In genomic region chr17:6444573-6445335, GRCh38 we compare ENCODE assay signal across 9 cellular contexts. TPM values are rescaled to one million over a fixed set of nuclear protein-coding genes. Genes with fewer than 3 reads are reported as not detected.
DNase-seq lines count a peak whose midpoint lies in the region; ATAC-seq, FAIRE-seq and TF ChIP-seq lines count a peak whose summit lies in the region.
"Had no signal": no experiment of that assay in that cellular context is flagged by ENCODE, and none has a peak within 500 bp of the region (broad histone marks: within the 10 kb centered on the region; RNA-seq: fewer than 3 reads in every experiment).

No MANE protein-coding gene starts in this region.

- peaks cover 25% of the 10 kb centered on the region for H3K4me1 Mint-ChIP-seq in activated naive CD4-positive, alpha-beta T cell treated with anti-CD3 and anti-CD28 coated beads, Interleukin-2, amount 10 ng/mL, durations not matched to agents 7 days and 5 days
- H3K4me1 Mint-ChIP-seq in memory B cell (peaks cover 9% of the 10 kb centered on the region), type B pancreatic cell (ENCODE audit: unreplicated experiment) (peaks cover 18% of the 10 kb centered on the region)

- H3K27ac Mint-ChIP-seq in activated naive CD4-positive, alpha-beta T cell treated with anti-CD3 and anti-CD28 coated beads, Interleukin-2, amount 10 ng/mL, durations not matched to agents 7 days and 5 days, result peak overlapping the region; percentile 90
- H3K27ac Mint-ChIP-seq in memory B cell (peak overlapping the region; percentile 64), type B pancreatic cell (peak overlapping the region; percentile 89)

- no peak for DNase-seq in activated naive CD4-positive, alpha-beta T cell treated with anti-CD3 and anti-CD28 coated beads, Interleukin-2, amount 10 ng/mL, durations not matched to agents 7 days and 5 days
- no peak for DNase-seq in activated naive CD4-positive, alpha-beta T cell (lab: John Stamatoyannopoulos, UW)
- DNase-seq in brain microvascular endothelial cell (no peak), memory B cell (ENCODE audit: low spot score in 2 of 2) (no peak), type B pancreatic cell (ENCODE audit: extremely low spot score, unreplicated experiment) (no peak), frontal cortex (ENCODE audit: low spot score in 2 of 2) (no peak), NCI-H1417 treated with DMSO at 0.1 percent for 48 hours (lab: John Stamatoyannopoulos, UW) (no peak)
- DNase-seq in activated CD4-positive, CD25-positive, alpha-beta regulatory T cell (lab: John Stamatoyannopoulos, UW), result no peak

- no peak for FAIRE-seq in frontal cortex (lab: Jason Lieb, UNC)
- FAIRE-seq: small intestine had no signal

- peak overlapping the region; percentile 97 for H3K4me3 Mint-ChIP-seq in activated naive CD4-positive, alpha-beta T cell treated with anti-CD3 and anti-CD28 coated beads, Interleukin-2, amount 10 ng/mL, durations not matched to agents 7 days and 5 days
- H3K4me3 Mint-ChIP-seq in memory B cell, result peak overlapping the region; percentile 87
- peak overlapping the region; percentile 98 for H3K4me3 Mint-ChIP-seq in type B pancreatic cell

- TF ChIP-seq CTCF in brain microvascular endothelial cell (IDR thresholded peaks at IDR 0.05; ENCODE audit: low read depth, low read length, missing control alignments) (no peak), type B pancreatic cell (conservative IDR thresholded peaks at IDR 0.05) (no peak)

- H3K9me3 Mint-ChIP-seq in activated naive CD4-positive, alpha-beta T cell treated with anti-CD3 and anti-CD28 coated beads, Interleukin-2, amount 10 ng/mL, durations not matched to agents 7 days and 5 days, result no peaks in the 10 kb centered on the region
- H3K9me3 Mint-ChIP-seq in memory B cell, result no peaks in the 10 kb centered on the region
- no peaks in the 10 kb centered on the region for H3K9me3 Mint-ChIP-seq in type B pancreatic cell

- H3K27me3 Mint-ChIP-seq in activated naive CD4-positive, alpha-beta T cell treated with anti-CD3 and anti-CD28 coated beads, Interleukin-2, amount 10 ng/mL, durations not matched to agents 7 days and 5 days, result peaks cover 26% of the 10 kb centered on the region
- H3K27me3 Mint-ChIP-seq in memory B cell (peaks cover 6% of the 10 kb centered on the region), type B pancreatic cell (no peaks in the 10 kb centered on the region)

- peak overlapping the region; percentile 73 for H3K4me3 ChIP-seq in brain microvascular endothelial cell (ENCODE audit: low read depth, low read length)

- in situ Hi-C loops in brain microvascular endothelial cell (cut with HindIII; ENCODE audit: low pct_ligation_motif_present, low sequenced_read_pairs), result no loop called here

- H3K27ac ChIP-seq in brain microvascular endothelial cell, result no peak overlapping the region

- peaks cover 21% of the 10 kb centered on the region for H3K36me3 Mint-ChIP-seq in activated naive CD4-positive, alpha-beta T cell treated with anti-CD3 and anti-CD28 coated beads, Interleukin-2, amount 10 ng/mL, durations not matched to agents 7 days and 5 days
- no peaks in the 10 kb centered on the region for H3K36me3 Mint-ChIP-seq in memory B cell
- H3K36me3 Mint-ChIP-seq in type B pancreatic cell, result peaks cover 11% of the 10 kb centered on the region

- CTCF ChIA-PET in activated naive CD4-positive, alpha-beta T cell treated with anti-CD3 and anti-CD28 coated beads, Interleukin-2, amount 10 ng/mL, durations not matched to agents 7 days and 5 days (lab: Charles Lee), result no interaction called here

- H3K36me3 ChIP-seq in brain microvascular endothelial cell (replicated peaks), result no peaks in the 10 kb centered on the region

- H3K27me3 ChIP-seq in brain microvascular endothelial cell (replicated peaks), result no peaks in the 10 kb centered on the region

- no peak for ATAC-seq in memory B cell (ENCODE audit: low read depth)

RNA-seq across cellular contexts. Expression of gene PIMREG, which starts 0.5 kb away (rescaled TPM):
- 7.6 and 45.1 TPM in 2 replicates for total RNA-seq in type B pancreatic cell (ENCODE audit: low replicate concordance)
- 4.1 TPM for total RNA-seq in frontal cortex

RNA-seq across cellular contexts. Expression of gene AIPL1, which starts 9.8 kb away (rescaled TPM):
- not detected in 2 replicates for total RNA-seq in type B pancreatic cell (ENCODE audit: low replicate concordance)
- total RNA-seq in frontal cortex, result not detected
